ENCODE assay signal across 9 cellular contexts in genomic region chr10:112985701-112986510, GRCh38. TPM values are rescaled to one million over a fixed set of nuclear protein-coding genes. Genes with fewer than 3 reads are reported as not detected.
DNase-seq lines count a peak whose midpoint lies in the region; ATAC-seq lines count a peak whose summit lies in the region.
"Had no signal": no experiment of that assay in that cellular context is flagged by ENCODE, and none has a peak within 500 bp of the region (broad histone marks: within the 10 kb centered on the region; RNA-seq: fewer than 3 reads in every experiment).

No MANE protein-coding gene starts in this region.

- H2BK12ac ChIP-seq in neuronal stem cell (ENCODE audit: low read length), result no peak overlapping the region

- no peak overlapping the region for H4K8ac ChIP-seq in neuronal stem cell (ENCODE audit: low read depth, low read length)

- H3K9me3 Mint-ChIP-seq in activated T-cell treated with anti-CD3 and anti-CD28 coated beads, Interleukin-2, amount 50 U/mL, for 72 hours, result no peaks in the 10 kb centered on the region
- H3K9me3 Mint-ChIP-seq in activated T-cell treated with anti-CD3 and anti-CD28 coated beads, Interleukin-2, amount 50 U/mL, for 24 hours, result no peaks in the 10 kb centered on the region
- H3K9me3 Mint-ChIP-seq: CD8-positive, alpha-beta T cell had no signal

- H3K27me3 ChIP-seq in subcutaneous abdominal adipose tissue (ENCODE audit: control insufficient read depth in 5 of 5, insufficient read depth in 4 of 5, low read length in 5 of 5), result no peaks in the 10 kb centered on the region
- H3K27me3 ChIP-seq in neuronal stem cell (ENCODE audit: control insufficient read depth in 3 of 3, insufficient read depth in 3 of 3, low read depth in 1 of 3, low read length in 3 of 3), result no peaks in the 10 kb centered on the region

- H3K4me1 Mint-ChIP-seq in activated T-cell treated with anti-CD3 and anti-CD28 coated beads, Interleukin-2, amount 50 U/mL, for 72 hours (ENCODE audit: low read depth), result peaks cover 35% of the 10 kb centered on the region
- H3K4me1 Mint-ChIP-seq in activated T-cell treated with anti-CD3 and anti-CD28 coated beads, Interleukin-2, amount 50 U/mL, for 24 hours (ENCODE audit: low read depth), result peaks cover 28% of the 10 kb centered on the region

- no peak overlapping the region for H3K14ac ChIP-seq in neuronal stem cell (ENCODE audit: low read length)

- H3K9me3 ChIP-seq in subcutaneous abdominal adipose tissue (ENCODE audit: control insufficient read depth in 5 of 5, low read length in 5 of 5), result no peaks in the 10 kb centered on the region
- no peaks in the 10 kb centered on the region for H3K9me3 ChIP-seq in neuronal stem cell (replicated peaks in 1 of 2; ENCODE audit: control insufficient read depth in 2 of 2, insufficient read depth in 1 of 2, low read depth in 1 of 2, low read length in 2 of 2)

- H3K79me1 ChIP-seq in neuronal stem cell (ENCODE audit: low read depth, low read length), result peaks cover 8% of the 10 kb centered on the region

- no peak overlapping the region for H3K23ac ChIP-seq in neuronal stem cell (ENCODE audit: low read depth, low read length, poor library complexity)

- peaks cover 77% of the 10 kb centered on the region for H3K27me3 Mint-ChIP-seq in activated T-cell treated with anti-CD3 and anti-CD28 coated beads, Interleukin-2, amount 50 U/mL, for 72 hours (ENCODE audit: low read depth)
- H3K27me3 Mint-ChIP-seq in activated T-cell treated with anti-CD3 and anti-CD28 coated beads, Interleukin-2, amount 50 U/mL, for 24 hours, result peaks cover 91% of the 10 kb centered on the region

- no peak overlapping the region for H3K4ac ChIP-seq in neuronal stem cell (ENCODE audit: low read length)

- no peak overlapping the region for H3K18ac ChIP-seq in neuronal stem cell (ENCODE audit: low read length)

- no peaks in the 10 kb centered on the region for H3K36me3 Mint-ChIP-seq in activated T-cell treated with anti-CD3 and anti-CD28 coated beads, Interleukin-2, amount 50 U/mL, for 72 hours (ENCODE audit: insufficient read depth in 2 of 2)
- H3K36me3 Mint-ChIP-seq in activated T-cell treated with anti-CD3 and anti-CD28 coated beads, Interleukin-2, amount 50 U/mL, for 24 hours (ENCODE audit: low read depth), result no peaks in the 10 kb centered on the region
- H3K36me3 Mint-ChIP-seq: CD8-positive, alpha-beta T cell had no signal

- peaks cover 2 to 6% (median 4%) of the 10 kb centered on the region in 5 donors for H3K36me3 ChIP-seq in subcutaneous abdominal adipose tissue (ENCODE audit: control insufficient read depth in 5 of 5, insufficient read depth in 5 of 5, low read length in 5 of 5)
- peaks cover 0 to 75% of the 10 kb centered on the region in 2 donors for H3K36me3 ChIP-seq in neuronal stem cell (replicated peaks in 1 of 2; ENCODE audit: control insufficient read depth in 2 of 2, insufficient read depth in 2 of 2, low read length in 2 of 2)

- no peak overlapping the region for H4K91ac ChIP-seq in neuronal stem cell (ENCODE audit: low read depth, low read length, poor library complexity)

- H2AK5ac ChIP-seq in neuronal stem cell (ENCODE audit: low read depth, low read length), result no peak overlapping the region

- peak overlapping the region; percentile 49 to 52 for H3K4me3 Mint-ChIP-seq in activated T-cell treated with anti-CD3 and anti-CD28 coated beads, Interleukin-2, amount 50 U/mL, for 72 hours
- no peak overlapping the region for H3K4me3 Mint-ChIP-seq in activated T-cell treated with anti-CD3 and anti-CD28 coated beads, Interleukin-2, amount 50 U/mL, for 24 hours
- H3K4me3 Mint-ChIP-seq: CD8-positive, alpha-beta T cell had no signal

- WGBS in neuronal stem cell (ENCODE audit: extremely low coverage in 2 of 2, insufficient read length in 2 of 2, insufficient replicate concordance in 1 of 2), 2 donors, result no CpG with 5 or more reads among the region's 6 CpGs

- DNase-seq in activated T-cell treated with anti-CD3 and anti-CD28 coated beads, Interleukin-2, amount 50 U/mL, for 72 hours, result peak; percentile 42 to 48
- DNase-seq in activated T-cell treated with anti-CD3 and anti-CD28 coated beads, Interleukin-2, amount 50 U/mL, for 24 hours, result no peak
- DNase-seq in OCI-M1 (lab: John Stamatoyannopoulos, UW), result peak; percentile 53
- peak; percentile 57 for DNase-seq in glomerular visceral epithelial cell (ENCODE audit: extremely low spot score)
- DNase-seq in neuronal stem cell (ENCODE audit: low spot score), result no peak
- no peak for DNase-seq in HPDE6-E6E7 (ENCODE audit: extremely low spot score)
- DNase-seq in iPS-NIHi7 (ENCODE audit: extremely low spot score), result no peak
- DNase-seq: CD8-positive, alpha-beta T cell had no signal

- H3K27ac Mint-ChIP-seq in activated T-cell treated with anti-CD3 and anti-CD28 coated beads, Interleukin-2, amount 50 U/mL, for 72 hours, result no peak overlapping the region
- H3K27ac Mint-ChIP-seq in activated T-cell treated with anti-CD3 and anti-CD28 coated beads, Interleukin-2, amount 50 U/mL, for 24 hours, result no peak overlapping the region
- H3K27ac Mint-ChIP-seq: CD8-positive, alpha-beta T cell had no signal

- ATAC-seq in activated T-cell treated with anti-CD3 and anti-CD28 coated beads, Interleukin-2, amount 50 U/mL, for 72 hours (replicated peaks in 1 of 2), result peak; percentile 86 to 88
- ATAC-seq: CD8-positive, alpha-beta T cell had no signal

- H3K27ac ChIP-seq in subcutaneous abdominal adipose tissue (ENCODE audit: low read depth, low read length) (peak overlapping the region; percentile 4), neuronal stem cell (replicated peaks; ENCODE audit: low read length) (no peak overlapping the region)

- H3K9ac ChIP-seq in subcutaneous abdominal adipose tissue (ENCODE audit: low read length in 5 of 5) (no peak overlapping the region), neuronal stem cell (ENCODE audit: low read depth, low read length, poor library complexity) (no peak overlapping the region)

- no peak overlapping the region for H3K4me2 ChIP-seq in neuronal stem cell (ENCODE audit: insufficient read depth, low read length, poor library complexity, severe bottlenecking)

- H2AFZ ChIP-seq in neuronal stem cell (ENCODE audit: low read length), result no peak overlapping the region

- H2BK5ac ChIP-seq in neuronal stem cell (ENCODE audit: low read length), result no peak overlapping the region

- H2BK120ac ChIP-seq in neuronal stem cell (ENCODE audit: low read depth, low read length), result no peak overlapping the region

- peaks cover 0 to 43% (median 34%) of the 10 kb centered on the region in 5 donors for H3K4me1 ChIP-seq in subcutaneous abdominal adipose tissue (ENCODE audit: control insufficient read depth in 5 of 5, insufficient read depth in 5 of 5, low read length in 5 of 5)
- peaks cover 0 to 24% of the 10 kb centered on the region in 2 donors for H3K4me1 ChIP-seq in neuronal stem cell (ENCODE audit: control insufficient read depth in 2 of 2, insufficient read depth in 1 of 2, low read depth in 1 of 2, low read length in 2 of 2)

- H3K4me3 ChIP-seq in subcutaneous abdominal adipose tissue (ENCODE audit: low read depth in 1 of 5, low read length in 5 of 5) (no peak overlapping the region), neuronal stem cell (ENCODE audit: low read length in 2 of 2) (no peak overlapping the region)

- H2BK15ac ChIP-seq in neuronal stem cell (ENCODE audit: low read length), result no peak overlapping the region

RNA-seq across cellular contexts. Expression of gene TCF7L2, which starts 35.9 kb away (rescaled TPM):
- total RNA-seq in activated T-cell treated with anti-CD3 and anti-CD28 coated beads, Interleukin-2, amount 50 U/mL, for 72 hours, result 1 to 10 TPM; 3.2 to 6.1 TPM
- polyA plus RNA-seq in neuronal stem cell (2013, experiment 1 of 2), result 67.4 TPM
- 70.5 TPM for polyA plus RNA-seq in neuronal stem cell (2013, experiment 2 of 2)

Comparison
In these comparisons a context has a peak if more than half of its experiments do, and no peak if none do; other contexts are left out.
1. DNase-seq: peak in activated T-cell treated with anti-CD3 and anti-CD28 coated beads, Interleukin-2, amount 50 U/mL, for 72 hours (2 of 2), OCI-M1 (single experiment) and glomerular visceral epithelial cell (single experiment); none in activated T-cell treated with anti-CD3 and anti-CD28 coated beads, Interleukin-2, amount 50 U/mL, for 24 hours (single experiment), neuronal stem cell (single experiment), HPDE6-E6E7 (single experiment) and iPS-NIHi7 (single experiment).